In the genomic region with DNA sequence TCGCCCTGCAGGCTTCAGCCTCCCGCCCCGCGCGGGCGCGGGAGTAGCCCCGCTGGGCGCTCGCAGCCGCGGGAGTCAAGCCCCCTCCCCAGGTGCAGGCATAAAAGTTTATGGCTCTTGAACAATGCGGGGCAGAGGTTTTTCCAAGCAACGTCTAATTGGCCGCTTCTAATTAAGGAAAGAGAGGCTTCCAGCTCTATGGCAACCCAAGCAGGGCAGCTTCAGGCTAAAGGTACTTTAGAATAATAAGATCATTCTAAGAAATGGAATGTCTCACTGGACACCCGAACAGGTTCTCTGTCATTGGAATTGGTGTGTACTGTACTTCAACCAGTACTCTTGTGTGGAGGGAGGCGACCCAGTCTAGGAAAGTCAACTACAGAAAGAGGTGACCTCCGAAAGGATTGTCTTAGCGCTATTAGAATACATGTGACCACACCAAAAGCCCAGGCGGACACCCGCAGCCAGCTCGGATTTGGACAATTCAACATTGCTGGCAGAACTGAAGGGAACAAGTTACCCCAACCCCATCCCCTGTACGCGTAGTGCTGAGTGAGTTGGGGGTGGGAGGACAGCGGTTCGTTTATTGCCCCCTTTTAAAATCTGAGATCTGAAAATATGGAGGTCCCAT, we compare ENCODE assay signal across 9 cellular contexts. TPM values are rescaled to one million over a fixed set of nuclear protein-coding genes. Genes with fewer than 3 reads are reported as not detected.
DNase-seq lines count a peak whose midpoint lies in the region; ATAC-seq and TF ChIP-seq lines count a peak whose summit lies in the region.
"Had no signal": no experiment of that assay in that cellular context is flagged by ENCODE, and none has a peak within 500 bp of the region (broad histone marks: within the 10 kb centered on the region; RNA-seq: fewer than 3 reads in every experiment).

No MANE protein-coding gene starts in this region.

- peaks cover 22% of the 10 kb centered on the region for H3K4me1 Mint-ChIP-seq in activated CD4-positive, alpha-beta T cell treated with anti-CD3 and anti-CD28 coated beads, Interleukin-2, amount 10 ng/mL, durations not matched to agents 7 days and 5 days
- peaks cover 8% of the 10 kb centered on the region for H3K4me1 Mint-ChIP-seq in activated T-helper 17 cell treated with anti-CD3 and anti-CD28 coated beads, Interleukin-2, amount 50 U/mL, for 72 hours

- peaks cover 3% of the 10 kb centered on the region for H3K36me3 Mint-ChIP-seq in activated CD4-positive, alpha-beta T cell treated with anti-CD3 and anti-CD28 coated beads, Interleukin-2, amount 10 ng/mL, durations not matched to agents 7 days and 5 days (ENCODE audit: low read depth)
- H3K36me3 Mint-ChIP-seq in activated T-helper 17 cell treated with anti-CD3 and anti-CD28 coated beads, Interleukin-2, amount 50 U/mL, for 72 hours (ENCODE audit: low read depth) = peaks cover 6% of the 10 kb centered on the region

- ATAC-seq in activated T-helper 17 cell treated with anti-CD3 and anti-CD28 coated beads, Interleukin-2, amount 50 U/mL, for 72 hours (replicated peaks) = no peak
- ATAC-seq in left lung (no peak), thoracic aorta (ENCODE audit: insufficient number of reproducible peaks, low FRiP score, low read depth) (no peak), HG02938 (IDR thresholded peaks at IDR 0.05; ENCODE audit: unreplicated experiment) (no peak), HG03175 (IDR thresholded peaks at IDR 0.05; ENCODE audit: unreplicated experiment) (no peak)

- POLR2A ChIA-PET in activated CD4-positive, alpha-beta T cell treated with anti-CD3 and anti-CD28 coated beads, Interleukin-2, amount 10 ng/mL, durations not matched to agents 7 days and 5 days (lab: Charles Lee) = no interaction called here

- H3K9me3 Mint-ChIP-seq in activated CD4-positive, alpha-beta T cell treated with anti-CD3 and anti-CD28 coated beads, Interleukin-2, amount 10 ng/mL, durations not matched to agents 7 days and 5 days = no peaks in the 10 kb centered on the region
- H3K9me3 Mint-ChIP-seq in activated T-helper 17 cell treated with anti-CD3 and anti-CD28 coated beads, Interleukin-2, amount 50 U/mL, for 72 hours = no peaks in the 10 kb centered on the region

- H3K27me3 ChIP-seq in left lung (peaks cover 99 to 100% of the 10 kb centered on the region in 2 donors), thoracic aorta (replicated peaks; ENCODE audit: insufficient read depth) (peaks cover 30% of the 10 kb centered on the region)

- peak overlapping the region; percentile 44 for H3K4me3 Mint-ChIP-seq in activated CD4-positive, alpha-beta T cell treated with anti-CD3 and anti-CD28 coated beads, Interleukin-2, amount 10 ng/mL, durations not matched to agents 7 days and 5 days
- H3K4me3 Mint-ChIP-seq in activated T-helper 17 cell treated with anti-CD3 and anti-CD28 coated beads, Interleukin-2, amount 50 U/mL, for 72 hours = peak overlapping the region; percentile 40

- H3K4me3 ChIP-seq in left lung (peak overlapping the region; percentile 20 to 50), thoracic aorta (peak overlapping the region; percentile 73)

- DNase-seq in activated CD4-positive, alpha-beta T cell treated with anti-CD3 and anti-CD28 coated beads, Interleukin-2, amount 10 ng/mL, durations not matched to agents 7 days and 5 days = no peak
- no peak for DNase-seq in activated CD4-positive, alpha-beta T cell treated with anti-CD3 and anti-CD28 coated beads for 48 hours
- DNase-seq in left lung = no peak
- no peak for DNase-seq in thoracic aorta (ENCODE audit: low spot score)
- no peak for DNase-seq in cerebellum (ENCODE audit: low spot score)

- no peak overlapping the region for H3K27ac Mint-ChIP-seq in activated CD4-positive, alpha-beta T cell treated with anti-CD3 and anti-CD28 coated beads, Interleukin-2, amount 10 ng/mL, durations not matched to agents 7 days and 5 days
- H3K27ac Mint-ChIP-seq in activated T-helper 17 cell treated with anti-CD3 and anti-CD28 coated beads, Interleukin-2, amount 50 U/mL, for 72 hours = no peak overlapping the region
- H3K27ac Mint-ChIP-seq: activated CD4-positive, alpha-beta T cell treated with anti-CD3 and anti-CD28 coated beads for 36 hours had no signal

- CTCF ChIA-PET in activated CD4-positive, alpha-beta T cell treated with anti-CD3 and anti-CD28 coated beads, Interleukin-2, amount 10 ng/mL, durations not matched to agents 7 days and 5 days (lab: Charles Lee) = interaction anchor here (1.1 kb wide), 1 partner anchor 14 kb away, joined by 3 read pairs; no protein-coding TSS in a partner anchor

- H3K36me3 ChIP-seq in left lung = no peaks in the 10 kb centered on the region
- H3K36me3 ChIP-seq in thoracic aorta = no peaks in the 10 kb centered on the region

- H3K27me3 Mint-ChIP-seq in activated CD4-positive, alpha-beta T cell treated with anti-CD3 and anti-CD28 coated beads, Interleukin-2, amount 10 ng/mL, durations not matched to agents 7 days and 5 days = peaks cover 66% of the 10 kb centered on the region
- peaks cover 62% of the 10 kb centered on the region for H3K27me3 Mint-ChIP-seq in activated T-helper 17 cell treated with anti-CD3 and anti-CD28 coated beads, Interleukin-2, amount 50 U/mL, for 72 hours

- TF ChIP-seq CTCF in left lung (IDR thresholded peaks at IDR 0.05) (no peak), thoracic aorta (IDR thresholded peaks at IDR 0.05) (no peak)

- intact Hi-C loops in left lung (cut with DNase I) = no loop called here

- peak overlapping the region in 1 of 2 donors; percentile 63 for H3K27ac ChIP-seq in left lung
- no peak overlapping the region for H3K27ac ChIP-seq in thoracic aorta

- H3K4me1 ChIP-seq in left lung (peaks cover 13 to 47% of the 10 kb centered on the region in 2 donors), thoracic aorta (ENCODE audit: control insufficient read depth in 1 of 2, low read depth in 2 of 2) (peaks cover 23 to 30% of the 10 kb centered on the region in 2 donors)

- H3K9me3 ChIP-seq in left lung (no peaks in the 10 kb centered on the region), thoracic aorta (no peaks in the 10 kb centered on the region)

RNA-seq across cellular contexts. Expression of gene NR5A2, which starts 12.5 kb away (rescaled TPM):
- not detected for total RNA-seq in activated CD4-positive, alpha-beta T cell treated with anti-CD3 and anti-CD28 coated beads, Interleukin-2, amount 10 ng/mL, durations not matched to agents 7 days and 5 days
- under 1 TPM in 1 of 2 donors, not detected in 1; 0.13 TPM for total RNA-seq in activated T-helper 17 cell treated with anti-CD3 and anti-CD28 coated beads, Interleukin-2, amount 50 U/mL, for 72 hours
- total RNA-seq in left lung (1 to 10 TPM; 2.8 to 3.1 TPM), thoracic aorta (1 to 10 TPM; 2.7 to 3.6 TPM), cerebellum (1.2 TPM)
- total RNA-seq: activated CD4-positive, alpha-beta T cell treated with anti-CD3 and anti-CD28 coated beads for 36 hours had no signal
